In the genomic region with DNA sequence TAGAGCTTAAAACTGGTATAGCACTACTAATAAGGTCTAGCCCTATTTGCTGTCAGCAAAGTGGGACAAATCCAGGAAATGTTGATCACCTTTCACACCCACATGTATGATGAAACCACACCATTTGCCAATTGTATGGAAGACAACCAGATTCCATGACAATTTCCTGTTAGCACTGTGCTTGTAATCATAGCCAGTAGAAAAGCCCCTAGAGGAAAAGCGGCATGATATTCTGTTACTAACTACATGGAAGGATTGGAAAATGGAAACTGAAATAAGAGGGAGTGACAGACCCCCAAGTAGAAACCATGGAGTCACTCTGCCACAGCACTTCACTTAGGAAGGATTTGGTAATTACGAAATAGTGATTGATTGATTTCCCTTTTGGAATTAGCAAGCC, we compare ENCODE assay signal across 8 cellular contexts. TPM values are rescaled to one million over a fixed set of nuclear protein-coding genes. Genes with fewer than 3 reads are reported as not detected.
DNase-seq lines count a peak whose midpoint lies in the region; ATAC-seq and TF ChIP-seq lines count a peak whose summit lies in the region.

No MANE protein-coding gene starts in this region.

- H3K27ac Mint-ChIP-seq in activated naive CD4-positive, alpha-beta T cell treated with anti-CD3 and anti-CD28 coated beads, Interleukin-2, amount 50 U/mL, for 24 hours, result peak overlapping the region; percentile 61
- H3K27ac Mint-ChIP-seq in activated naive CD4-positive, alpha-beta T cell treated with anti-CD3 and anti-CD28 coated beads, Interleukin-2, amount 50 U/mL, for 72 hours, result peak overlapping the region in 1 of 2 donors; percentile 60
- peak overlapping the region; percentile 52 for H3K27ac Mint-ChIP-seq in activated naive CD8-positive, alpha-beta T cell treated with anti-CD3 and anti-CD28 coated beads, Interleukin-2, amount 50 U/mL, for 24 hours

- H3K27me3 Mint-ChIP-seq in activated naive CD4-positive, alpha-beta T cell treated with anti-CD3 and anti-CD28 coated beads, Interleukin-2, amount 50 U/mL, for 24 hours, result no peaks in the 10 kb centered on the region
- no peaks in the 10 kb centered on the region for H3K27me3 Mint-ChIP-seq in activated naive CD8-positive, alpha-beta T cell treated with anti-CD3 and anti-CD28 coated beads, Interleukin-2, amount 50 U/mL, for 24 hours

- ATAC-seq in activated naive CD4-positive, alpha-beta T cell treated with anti-CD3 and anti-CD28 coated beads, Interleukin-2, amount 50 U/mL, for 72 hours, result no peak
- no peak for ATAC-seq in activated naive CD8-positive, alpha-beta T cell treated with anti-CD3 and anti-CD28 coated beads, Interleukin-2, amount 50 U/mL, for 24 hours
- ATAC-seq in upper lobe of left lung (ENCODE audit: low FRiP score in 2 of 2) (no peak), GM21367 (IDR thresholded peaks at IDR 0.05; ENCODE audit: unreplicated experiment) (no peak), GM18870 (IDR thresholded peaks at IDR 0.05; ENCODE audit: unreplicated experiment) (no peak)

- TF ChIP-seq EP300 in upper lobe of left lung (IDR thresholded peaks at IDR 0.05), result peak in 2 of 4 donors; percentile 15 to 60

- peak overlapping the region; percentile 88 for H3K4me3 Mint-ChIP-seq in activated naive CD4-positive, alpha-beta T cell treated with anti-CD3 and anti-CD28 coated beads, Interleukin-2, amount 50 U/mL, for 24 hours
- H3K4me3 Mint-ChIP-seq in activated naive CD8-positive, alpha-beta T cell treated with anti-CD3 and anti-CD28 coated beads, Interleukin-2, amount 50 U/mL, for 24 hours, result peak overlapping the region; percentile 78

- TF ChIP-seq CTCF in kidney epithelial cell (IDR thresholded peaks at IDR 0.05; ENCODE audit: insufficient read depth, low read length, poor library complexity, severe bottlenecking) (no peak), upper lobe of left lung (IDR thresholded peaks at IDR 0.05) (no peak)

- H3K27me3 ChIP-seq in kidney epithelial cell (ENCODE audit: control insufficient read depth, insufficient read depth, low read length) (no peaks in the 10 kb centered on the region), upper lobe of left lung (no peaks in the 10 kb centered on the region)

- 50 to 55% methylated on average over 2 of the region's 2 CpGs for WGBS in upper lobe of left lung, 2 donors

- no peaks in the 10 kb centered on the region for H3K36me3 Mint-ChIP-seq in activated naive CD4-positive, alpha-beta T cell treated with anti-CD3 and anti-CD28 coated beads, Interleukin-2, amount 50 U/mL, for 24 hours
- H3K36me3 Mint-ChIP-seq in activated naive CD4-positive, alpha-beta T cell treated with anti-CD3 and anti-CD28 coated beads, Interleukin-2, amount 50 U/mL, for 72 hours, result peaks cover 8 to 10% of the 10 kb centered on the region in 2 donors
- H3K36me3 Mint-ChIP-seq in activated naive CD8-positive, alpha-beta T cell treated with anti-CD3 and anti-CD28 coated beads, Interleukin-2, amount 50 U/mL, for 24 hours (ENCODE audit: low read depth), result no peaks in the 10 kb centered on the region

- no peaks in the 10 kb centered on the region for H3K36me3 ChIP-seq in kidney epithelial cell (ENCODE audit: control insufficient read depth, insufficient read depth, low read length)
- no peaks in the 10 kb centered on the region for H3K36me3 ChIP-seq in upper lobe of left lung

- peak overlapping the region; percentile 7 for H3K4me3 ChIP-seq in kidney epithelial cell (ENCODE audit: low read depth, low read length)
- peak overlapping the region in 3 of 4 donors; percentile 47 to 59 (median 50) for H3K4me3 ChIP-seq in upper lobe of left lung

- peaks cover 73% of the 10 kb centered on the region for H3K4me1 Mint-ChIP-seq in activated naive CD4-positive, alpha-beta T cell treated with anti-CD3 and anti-CD28 coated beads, Interleukin-2, amount 50 U/mL, for 24 hours
- H3K4me1 Mint-ChIP-seq in activated naive CD8-positive, alpha-beta T cell treated with anti-CD3 and anti-CD28 coated beads, Interleukin-2, amount 50 U/mL, for 24 hours, result peaks cover 58% of the 10 kb centered on the region

- TF ChIP-seq POLR2A in upper lobe of left lung (IDR thresholded peaks at IDR 0.05), result peak in 1 of 4 donors; percentile 14

- no peak for DNase-seq in activated naive CD4-positive, alpha-beta T cell treated with anti-CD3 and anti-CD28 coated beads, Interleukin-2, amount 50 U/mL, for 72 hours (ENCODE audit: low spot score in 2 of 2)
- no peak for DNase-seq in activated naive CD8-positive, alpha-beta T cell treated with anti-CD3 and anti-CD28 coated beads, Interleukin-2, amount 50 U/mL, for 24 hours
- DNase-seq in kidney epithelial cell (ENCODE audit: low read depth) (no peak), upper lobe of left lung (no peak)
- no peak for DNase-seq in effector CD4-positive, alpha-beta T cell

- no peaks in the 10 kb centered on the region for H3K9me3 ChIP-seq in upper lobe of left lung

- H3K27ac ChIP-seq in upper lobe of left lung, result peak overlapping the region; percentile 69 to 80 (median 78)

- peaks cover 38 to 53% (median 41%) of the 10 kb centered on the region in 4 donors for H3K4me1 ChIP-seq in upper lobe of left lung

- H3K9me3 Mint-ChIP-seq in activated naive CD4-positive, alpha-beta T cell treated with anti-CD3 and anti-CD28 coated beads, Interleukin-2, amount 50 U/mL, for 24 hours, result no peaks in the 10 kb centered on the region
- peaks cover 0 to 4% of the 10 kb centered on the region in 2 donors for H3K9me3 Mint-ChIP-seq in activated naive CD4-positive, alpha-beta T cell treated with anti-CD3 and anti-CD28 coated beads, Interleukin-2, amount 50 U/mL, for 72 hours
- H3K9me3 Mint-ChIP-seq in activated naive CD8-positive, alpha-beta T cell treated with anti-CD3 and anti-CD28 coated beads, Interleukin-2, amount 50 U/mL, for 24 hours, result no peaks in the 10 kb centered on the region

RNA-seq across cellular contexts. Expression of a gene that starts 0.9 kb away (rescaled TPM):
- total RNA-seq in activated naive CD4-positive, alpha-beta T cell treated with anti-CD3 and anti-CD28 coated beads, Interleukin-2, amount 50 U/mL, for 72 hours, result 1 to 10 TPM in 1 of 2 donors, under 1 TPM in 1; 0.99 to 2.1 TPM
- total RNA-seq in kidney epithelial cell, result 1.3 and 2.5 TPM in 2 replicates
- total RNA-seq in upper lobe of left lung, result 10 to 100 TPM in 3 of 6 donors, 1 to 10 TPM in 3; 7.4 to 38.4 (median 13.8) TPM

RNA-seq across cellular contexts. Expression of a gene that starts 3.3 kb away (rescaled TPM):
- total RNA-seq in activated naive CD4-positive, alpha-beta T cell treated with anti-CD3 and anti-CD28 coated beads, Interleukin-2, amount 50 U/mL, for 72 hours, result 1 to 10 TPM; 2.0 to 3.6 TPM
- 8.6 and 10.0 TPM in 2 replicates for total RNA-seq in kidney epithelial cell
- total RNA-seq in upper lobe of left lung, result 1 to 10 TPM; 2.1 to 7.6 (median 5.9) TPM

RNA-seq across cellular contexts. Expression of a gene that starts 14.0 kb away (rescaled TPM):
- 10 to 100 TPM in 1 of 2 donors, 1 to 10 TPM in 1; 9.1 to 18.3 TPM for total RNA-seq in activated naive CD4-positive, alpha-beta T cell treated with anti-CD3 and anti-CD28 coated beads, Interleukin-2, amount 50 U/mL, for 72 hours
- total RNA-seq in kidney epithelial cell (14.8 and 15.9 TPM in 2 replicates), upper lobe of left lung (10 to 100 TPM in 5 of 6 donors, 1 to 10 TPM in 1; 8.1 to 38.8 (median 18.2) TPM)
